Comparison of ENCODE assay signal across 27 cellular contexts in the genomic region with DNA sequence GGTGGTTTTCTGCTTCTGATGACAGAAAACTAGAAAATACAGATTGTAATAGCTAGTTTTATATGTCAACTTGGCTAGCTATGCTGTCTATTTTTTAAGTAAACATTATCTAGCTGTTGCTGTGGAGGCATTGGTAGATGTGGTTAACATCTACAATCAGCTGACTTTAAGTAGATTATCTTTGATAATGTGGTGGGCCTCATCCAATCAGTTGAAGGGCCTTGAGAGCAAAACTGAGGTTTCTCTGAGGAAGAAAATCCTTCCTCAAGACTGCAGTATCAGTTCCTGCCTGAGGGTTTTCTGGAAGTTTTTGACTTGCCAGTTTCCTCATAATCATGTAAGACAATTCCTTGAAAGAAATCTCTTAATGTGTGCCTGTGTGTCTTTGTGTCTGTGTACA.
"Had no signal": no experiment of that assay in that cellular context is flagged by ENCODE, and none has a peak within 500 bp of the region (broad histone marks: within the 10 kb centered on the region; RNA-seq: fewer than 3 reads in every experiment).

No MANE protein-coding gene starts in this region.

- H3K4me3 ChIP-seq: stomach, suprapubic skin, testis, thoracic aorta, thyroid gland, tibial artery, tibial nerve, transverse colon, upper lobe of left lung, upper lobe of right lung, uterus, vagina had no signal

- H3K36me3 ChIP-seq: stomach, suprapubic skin, thoracic aorta, thyroid gland, tibial artery, tibial nerve, transverse colon, upper lobe of left lung, upper lobe of right lung, uterus, vagina had no signal

- ATAC-seq: stimulated activated effector memory CD8-positive, alpha-beta T cell treated with anti-CD3 and anti-CD28 coated beads, Interleukin-12 subunit alpha, Interleukin-12 subunit beta, amount 100 ng/mL, for 72 hours; stimulated activated memory B cell treated with anti-CD40 and anti-IgM and Interleukin-4, amounts not matched to agents 10 μg/mL and 1 μg/mL and 100 μg/mL, for 72 hours; stimulated activated naive B cell treated with anti-CD40 and anti-IgM and Interleukin-4, amounts not matched to agents 10 μg/mL and 1 μg/mL and 100 μg/mL, for 72 hours; stimulated activated naive CD8-positive, alpha-beta T cell treated with anti-CD3 and anti-CD28 coated beads, Interleukin-15, amount 100 ng/mL, for 72 hours; stimulated activated naive CD8-positive, alpha-beta T cell treated with anti-CD3 and anti-CD28 coated beads, Interleukin-15, Interleukin-2, amounts not matched to agents 100 U/mL and 50 U/mL, for 24 hours; upper lobe of right lung had no signal

- FAIRE-seq: urothelium cell line had no signal

- H3K27me3 ChIP-seq: stomach, suprapubic skin, testis, thyroid gland, tibial artery, tibial nerve, transverse colon, upper lobe of left lung, upper lobe of right lung, uterus, vagina had no signal

- H3K9me3 ChIP-seq: suprapubic skin, testis, thoracic aorta, thyroid gland, tibial artery, transverse colon, upper lobe of left lung, upper lobe of right lung, uterus, vagina had no signal

- H3K27ac ChIP-seq: stomach, suprapubic skin, testis, thoracic aorta, thyroid gland, tibial artery, tibial nerve, transverse colon, upper lobe of left lung, upper lobe of right lung, uterus, vagina had no signal

- H3K4me1 ChIP-seq: stomach, suprapubic skin, testis, thyroid gland, tibial artery, tibial nerve, transverse colon, upper lobe of left lung, upper lobe of right lung, uterus, vagina had no signal

- DNase-seq: stimulated activated CD4-positive, alpha-beta T cell treated with anti-CD3 and anti-CD28 coated beads, Interleukin-2, amount 100 ng/mL, for 48 hours; stimulated activated CD4-positive, alpha-beta T cell treated with anti-CD3 and anti-CD28 coated beads, Interleukin-4, amount 100 ng/mL, for 1 hour; stimulated activated CD4-positive, alpha-beta T cell treated with anti-CD3 and anti-CD28 coated beads, Interleukin-4, amount 100 ng/mL, for 24 hours; stimulated activated CD4-positive, alpha-beta T cell treated with anti-CD3 and anti-CD28 coated beads, Interleukin-4, amount 100 ng/mL, for 4 hours; stimulated activated CD8-positive, alpha-beta memory T cell treated with anti-CD3 and anti-CD28 coated beads, Interleukin-4, amount 100 ng/mL, for 48 hours; stimulated activated naive B cell treated with anti-CD40 and anti-IgM and Interleukin-4, amounts not matched to agents 10 μg/mL and 1 μg/mL and 100 μg/mL, for 72 hours; stimulated activated naive CD4-positive, alpha-beta T cell; stimulated activated naive CD4-positive, alpha-beta T cell treated with Interleukin-2 at 50 U/mL for 16 hours; stimulated activated naive CD8-positive, alpha-beta T cell treated with anti-CD3 and anti-CD28 coated beads, Interleukin-15, amount 100 ng/mL, for 72 hours; stimulated activated naive CD8-positive, alpha-beta T cell treated with anti-CD3 and anti-CD28 coated beads, Interleukin-15, Interleukin-2, amounts not matched to agents 100 U/mL and 50 U/mL, for 24 hours; stomach; substantia nigra; testis; thyroid gland; tibial artery; transverse colon; trophoblast cell; upper lobe of left lung; upper lobe of right lung; uterus had no signal
